Comparison of ENCODE assay signal across 1 cellular context in the genomic region with DNA sequence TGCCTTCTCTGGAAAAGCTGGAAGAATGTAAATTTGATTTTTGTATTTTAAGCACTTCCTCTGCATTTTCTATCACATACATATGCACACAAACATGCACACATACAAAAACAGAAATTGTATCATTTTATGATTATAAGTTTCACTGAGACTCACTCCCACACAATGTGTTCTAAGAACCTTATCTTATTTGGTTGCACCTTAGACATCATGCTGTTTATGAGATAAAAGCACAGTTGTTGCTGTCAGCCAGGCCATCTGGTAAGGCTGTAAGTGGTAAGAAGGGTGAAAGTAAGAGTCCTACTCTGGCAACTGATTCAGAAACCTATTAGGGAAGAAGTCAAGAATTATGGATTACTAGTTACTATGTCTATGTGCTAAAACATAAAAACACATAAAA.
A peak's percentile ranks its signal among the peaks of the same experiment; 100 is the strongest.
TF ChIP-seq lines count a peak whose summit lies in the region.

No MANE protein-coding gene starts in this region.

TF ChIP-seq in K562, 482 proteins besides CTCF, POLR2A, EP300 and RAD21 (continued from another document and continues in another):
- TF ChIP-seq, protein P1, sequence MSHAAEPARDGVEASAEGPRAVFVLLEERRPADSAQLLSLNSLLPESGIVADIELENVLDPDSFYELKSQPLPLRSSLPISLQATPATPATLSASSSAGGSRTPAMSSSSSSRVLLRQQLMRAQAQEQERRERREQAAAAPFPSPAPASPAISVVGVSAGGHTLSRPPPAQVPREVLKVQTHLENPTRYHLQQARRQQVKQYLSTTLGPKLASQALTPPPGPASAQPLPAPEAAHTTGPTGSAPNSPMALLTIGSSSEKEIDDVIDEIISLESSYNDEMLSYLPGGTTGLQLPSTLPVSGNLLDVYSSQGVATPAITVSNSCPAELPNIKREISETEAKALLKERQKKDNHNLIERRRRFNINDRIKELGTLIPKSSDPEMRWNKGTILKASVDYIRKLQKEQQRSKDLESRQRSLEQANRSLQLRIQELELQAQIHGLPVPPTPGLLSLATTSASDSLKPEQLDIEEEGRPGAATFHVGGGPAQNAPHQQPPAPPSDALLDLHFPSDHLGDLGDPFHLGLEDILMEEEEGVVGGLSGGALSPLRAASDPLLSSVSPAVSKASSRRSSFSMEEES (CRISPR knock-in tag; IDR thresholded peaks at IDR 0.05) = no peak
- TF ChIP-seq SAFB (IDR thresholded peaks at IDR 0.05; ENCODE audit: borderline replicate concordance, low read depth, low read length) (no peak), EHMT2 (IDR thresholded peaks at IDR 0.05) (peak; percentile 49), KLF13 (tag; IDR thresholded peaks at IDR 0.05; ENCODE audit: borderline replicate concordance, low read depth) (no peak), BHLHE40 (IDR thresholded peaks at IDR 0.05; ENCODE audit: low read length) (peak; percentile 46; the same call in 1 of the 2 replicates), TGIF2 (CRISPR knock-in tag; IDR thresholded peaks at IDR 0.05) (no peak), ARNT (IDR thresholded peaks at IDR 0.05) (peak; percentile 75 to 83), KLF16 (IDR thresholded peaks at IDR 0.05) (peak; percentile 95), FOXK2 (conservative IDR thresholded peaks at IDR 0.05 in 1 of 2, IDR thresholded peaks at IDR 0.05 in 1 of 2; ENCODE audit: low read depth in 2 of 2) (peak; percentile 80 to 83), RCOR1 (IDR thresholded peaks at IDR 0.05; ENCODE audit: borderline replicate concordance in 1 of 2, low read depth in 2 of 2, low read length in 2 of 2) (peak; percentile 71 to 88; a peak in 3 of 4 replicates), HIVEP1 (CRISPR knock-in tag; IDR thresholded peaks at IDR 0.05) (no peak), EGR1 (conservative IDR thresholded peaks at IDR 0.05) (peak; percentile 89), MEF2A (IDR thresholded peaks at IDR 0.05; ENCODE audit: control insufficient read depth, low read depth, low read length) (peak; percentile 38; the same call in 1 of the 2 replicates), JUND (IDR thresholded peaks at IDR 0.05; ENCODE audit: borderline replicate concordance, low read depth, low read length) (peak; percentile 69), JUND (tag; IDR thresholded peaks at IDR 0.05; ENCODE audit: borderline replicate concordance, low read depth, low read length) (no peak; the same call in 1 of the 3 replicates), PHB2 (IDR thresholded peaks at IDR 0.05; ENCODE audit: low read depth) (peak; percentile 85), SMARCC2 (IDR thresholded peaks at IDR 0.05; ENCODE audit: low read depth) (peak; percentile 91), GATA2 (CRISPR knock-in tag; IDR thresholded peaks at IDR 0.05) (peak; percentile 93), KDM1A (IDR thresholded peaks at IDR 0.05) (peak; percentile 83 to 85), SMAD4 (CRISPR knock-in tag; conservative IDR thresholded peaks at IDR 0.05) (peak; percentile 88), ARID2 (IDR thresholded peaks at IDR 0.05) (no peak), CREM (IDR thresholded peaks at IDR 0.05; ENCODE audit: low read depth) (peak; percentile 71), XRCC4 (IDR thresholded peaks at IDR 0.05; ENCODE audit: extremely low read depth, insufficient read depth, insufficient read length) (no peak), NCOA6 (IDR thresholded peaks at IDR 0.05) (0 out of 2 replicates have a peak, but pooled peaks have one; percentile 43), NCOR1 (IDR thresholded peaks at IDR 0.05) (peak; percentile 95), CC2D1A (IDR thresholded peaks at IDR 0.05) (peak; percentile 95; the same call in 1 of the 2 replicates), ZNF76 (CRISPR knock-in tag; IDR thresholded peaks at IDR 0.05; ENCODE audit: borderline replicate concordance) (no peak), BRF1 (IDR thresholded peaks at IDR 0.05; ENCODE audit: borderline replicate concordance, extremely low read depth, insufficient read length) (no peak), ZNF644 (tag; IDR thresholded peaks at IDR 0.05; ENCODE audit: low read depth) (no peak)
- TF ChIP-seq, protein P2, sequence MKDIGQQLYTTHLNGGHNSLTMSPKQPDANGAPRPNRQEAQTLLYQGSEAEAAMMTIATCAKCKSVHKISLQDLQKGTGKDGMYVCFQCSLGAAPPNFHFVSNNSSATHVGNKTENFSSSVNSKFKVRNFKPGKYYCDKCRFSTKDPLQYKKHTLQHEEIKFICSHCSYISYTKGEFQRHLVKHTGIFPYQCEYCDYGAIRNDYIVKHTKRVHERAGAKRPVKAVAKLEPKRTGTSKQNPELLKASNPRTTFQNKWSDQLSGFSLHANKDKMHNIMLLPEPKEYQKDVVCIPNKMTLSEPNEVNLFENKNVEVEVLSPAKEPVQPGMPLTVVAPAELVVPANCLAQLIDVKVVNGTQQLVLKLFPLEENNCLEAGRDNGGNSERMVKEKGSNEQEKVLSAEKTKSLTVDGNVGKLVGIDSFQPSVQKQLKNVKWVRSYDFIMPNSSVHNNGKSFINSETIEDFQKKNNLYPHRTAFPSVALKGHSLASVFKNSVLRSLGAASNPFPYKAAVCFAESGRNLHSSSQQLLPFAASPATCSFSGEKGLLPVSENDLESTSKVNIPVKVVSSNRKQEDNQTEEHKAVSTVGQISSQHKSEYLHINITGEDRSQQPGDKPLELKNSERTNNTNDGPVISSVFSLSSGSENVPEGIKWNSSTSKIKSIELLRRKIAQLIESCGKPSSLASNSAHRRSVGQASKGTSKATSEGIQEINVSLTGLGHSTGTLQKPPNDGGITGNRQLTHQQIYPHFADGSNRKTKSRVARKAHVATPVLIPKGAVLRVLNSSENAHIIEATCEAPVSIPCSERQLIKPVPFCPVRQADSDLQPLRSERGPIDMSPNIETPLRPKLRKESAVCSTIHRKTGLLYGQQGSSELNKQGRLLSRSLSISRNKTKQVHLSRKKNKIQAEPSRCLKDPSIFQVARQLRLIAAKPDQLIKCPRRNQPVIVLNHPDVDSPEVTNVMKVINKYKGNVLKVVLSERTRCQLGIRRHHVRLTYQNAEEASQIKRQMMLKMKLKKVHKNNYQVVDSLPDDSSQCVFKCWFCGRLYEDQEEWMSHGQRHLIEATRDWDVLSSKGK (CRISPR knock-in tag; IDR thresholded peaks at IDR 0.05) = no peak
- TF ChIP-seq, protein P3, sequence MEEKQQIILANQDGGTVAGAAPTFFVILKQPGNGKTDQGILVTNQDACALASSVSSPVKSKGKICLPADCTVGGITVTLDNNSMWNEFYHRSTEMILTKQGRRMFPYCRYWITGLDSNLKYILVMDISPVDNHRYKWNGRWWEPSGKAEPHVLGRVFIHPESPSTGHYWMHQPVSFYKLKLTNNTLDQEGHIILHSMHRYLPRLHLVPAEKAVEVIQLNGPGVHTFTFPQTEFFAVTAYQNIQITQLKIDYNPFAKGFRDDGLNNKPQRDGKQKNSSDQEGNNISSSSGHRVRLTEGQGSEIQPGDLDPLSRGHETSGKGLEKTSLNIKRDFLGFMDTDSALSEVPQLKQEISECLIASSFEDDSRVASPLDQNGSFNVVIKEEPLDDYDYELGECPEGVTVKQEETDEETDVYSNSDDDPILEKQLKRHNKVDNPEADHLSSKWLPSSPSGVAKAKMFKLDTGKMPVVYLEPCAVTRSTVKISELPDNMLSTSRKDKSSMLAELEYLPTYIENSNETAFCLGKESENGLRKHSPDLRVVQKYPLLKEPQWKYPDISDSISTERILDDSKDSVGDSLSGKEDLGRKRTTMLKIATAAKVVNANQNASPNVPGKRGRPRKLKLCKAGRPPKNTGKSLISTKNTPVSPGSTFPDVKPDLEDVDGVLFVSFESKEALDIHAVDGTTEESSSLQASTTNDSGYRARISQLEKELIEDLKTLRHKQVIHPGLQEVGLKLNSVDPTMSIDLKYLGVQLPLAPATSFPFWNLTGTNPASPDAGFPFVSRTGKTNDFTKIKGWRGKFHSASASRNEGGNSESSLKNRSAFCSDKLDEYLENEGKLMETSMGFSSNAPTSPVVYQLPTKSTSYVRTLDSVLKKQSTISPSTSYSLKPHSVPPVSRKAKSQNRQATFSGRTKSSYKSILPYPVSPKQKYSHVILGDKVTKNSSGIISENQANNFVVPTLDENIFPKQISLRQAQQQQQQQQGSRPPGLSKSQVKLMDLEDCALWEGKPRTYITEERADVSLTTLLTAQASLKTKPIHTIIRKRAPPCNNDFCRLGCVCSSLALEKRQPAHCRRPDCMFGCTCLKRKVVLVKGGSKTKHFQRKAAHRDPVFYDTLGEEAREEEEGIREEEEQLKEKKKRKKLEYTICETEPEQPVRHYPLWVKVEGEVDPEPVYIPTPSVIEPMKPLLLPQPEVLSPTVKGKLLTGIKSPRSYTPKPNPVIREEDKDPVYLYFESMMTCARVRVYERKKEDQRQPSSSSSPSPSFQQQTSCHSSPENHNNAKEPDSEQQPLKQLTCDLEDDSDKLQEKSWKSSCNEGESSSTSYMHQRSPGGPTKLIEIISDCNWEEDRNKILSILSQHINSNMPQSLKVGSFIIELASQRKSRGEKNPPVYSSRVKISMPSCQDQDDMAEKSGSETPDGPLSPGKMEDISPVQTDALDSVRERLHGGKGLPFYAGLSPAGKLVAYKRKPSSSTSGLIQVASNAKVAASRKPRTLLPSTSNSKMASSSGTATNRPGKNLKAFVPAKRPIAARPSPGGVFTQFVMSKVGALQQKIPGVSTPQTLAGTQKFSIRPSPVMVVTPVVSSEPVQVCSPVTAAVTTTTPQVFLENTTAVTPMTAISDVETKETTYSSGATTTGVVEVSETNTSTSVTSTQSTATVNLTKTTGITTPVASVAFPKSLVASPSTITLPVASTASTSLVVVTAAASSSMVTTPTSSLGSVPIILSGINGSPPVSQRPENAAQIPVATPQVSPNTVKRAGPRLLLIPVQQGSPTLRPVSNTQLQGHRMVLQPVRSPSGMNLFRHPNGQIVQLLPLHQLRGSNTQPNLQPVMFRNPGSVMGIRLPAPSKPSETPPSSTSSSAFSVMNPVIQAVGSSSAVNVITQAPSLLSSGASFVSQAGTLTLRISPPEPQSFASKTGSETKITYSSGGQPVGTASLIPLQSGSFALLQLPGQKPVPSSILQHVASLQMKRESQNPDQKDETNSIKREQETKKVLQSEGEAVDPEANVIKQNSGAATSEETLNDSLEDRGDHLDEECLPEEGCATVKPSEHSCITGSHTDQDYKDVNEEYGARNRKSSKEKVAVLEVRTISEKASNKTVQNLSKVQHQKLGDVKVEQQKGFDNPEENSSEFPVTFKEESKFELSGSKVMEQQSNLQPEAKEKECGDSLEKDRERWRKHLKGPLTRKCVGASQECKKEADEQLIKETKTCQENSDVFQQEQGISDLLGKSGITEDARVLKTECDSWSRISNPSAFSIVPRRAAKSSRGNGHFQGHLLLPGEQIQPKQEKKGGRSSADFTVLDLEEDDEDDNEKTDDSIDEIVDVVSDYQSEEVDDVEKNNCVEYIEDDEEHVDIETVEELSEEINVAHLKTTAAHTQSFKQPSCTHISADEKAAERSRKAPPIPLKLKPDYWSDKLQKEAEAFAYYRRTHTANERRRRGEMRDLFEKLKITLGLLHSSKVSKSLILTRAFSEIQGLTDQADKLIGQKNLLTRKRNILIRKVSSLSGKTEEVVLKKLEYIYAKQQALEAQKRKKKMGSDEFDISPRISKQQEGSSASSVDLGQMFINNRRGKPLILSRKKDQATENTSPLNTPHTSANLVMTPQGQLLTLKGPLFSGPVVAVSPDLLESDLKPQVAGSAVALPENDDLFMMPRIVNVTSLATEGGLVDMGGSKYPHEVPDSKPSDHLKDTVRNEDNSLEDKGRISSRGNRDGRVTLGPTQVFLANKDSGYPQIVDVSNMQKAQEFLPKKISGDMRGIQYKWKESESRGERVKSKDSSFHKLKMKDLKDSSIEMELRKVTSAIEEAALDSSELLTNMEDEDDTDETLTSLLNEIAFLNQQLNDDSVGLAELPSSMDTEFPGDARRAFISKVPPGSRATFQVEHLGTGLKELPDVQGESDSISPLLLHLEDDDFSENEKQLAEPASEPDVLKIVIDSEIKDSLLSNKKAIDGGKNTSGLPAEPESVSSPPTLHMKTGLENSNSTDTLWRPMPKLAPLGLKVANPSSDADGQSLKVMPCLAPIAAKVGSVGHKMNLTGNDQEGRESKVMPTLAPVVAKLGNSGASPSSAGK (IDR thresholded peaks at IDR 0.05) = no peak
- TF ChIP-seq, protein P4, sequence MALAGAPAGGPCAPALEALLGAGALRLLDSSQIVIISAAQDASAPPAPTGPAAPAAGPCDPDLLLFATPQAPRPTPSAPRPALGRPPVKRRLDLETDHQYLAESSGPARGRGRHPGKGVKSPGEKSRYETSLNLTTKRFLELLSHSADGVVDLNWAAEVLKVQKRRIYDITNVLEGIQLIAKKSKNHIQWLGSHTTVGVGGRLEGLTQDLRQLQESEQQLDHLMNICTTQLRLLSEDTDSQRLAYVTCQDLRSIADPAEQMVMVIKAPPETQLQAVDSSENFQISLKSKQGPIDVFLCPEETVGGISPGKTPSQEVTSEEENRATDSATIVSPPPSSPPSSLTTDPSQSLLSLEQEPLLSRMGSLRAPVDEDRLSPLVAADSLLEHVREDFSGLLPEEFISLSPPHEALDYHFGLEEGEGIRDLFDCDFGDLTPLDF (CRISPR knock-in tag; IDR thresholded peaks at IDR 0.05) = no peak
- TF ChIP-seq, protein P5, sequence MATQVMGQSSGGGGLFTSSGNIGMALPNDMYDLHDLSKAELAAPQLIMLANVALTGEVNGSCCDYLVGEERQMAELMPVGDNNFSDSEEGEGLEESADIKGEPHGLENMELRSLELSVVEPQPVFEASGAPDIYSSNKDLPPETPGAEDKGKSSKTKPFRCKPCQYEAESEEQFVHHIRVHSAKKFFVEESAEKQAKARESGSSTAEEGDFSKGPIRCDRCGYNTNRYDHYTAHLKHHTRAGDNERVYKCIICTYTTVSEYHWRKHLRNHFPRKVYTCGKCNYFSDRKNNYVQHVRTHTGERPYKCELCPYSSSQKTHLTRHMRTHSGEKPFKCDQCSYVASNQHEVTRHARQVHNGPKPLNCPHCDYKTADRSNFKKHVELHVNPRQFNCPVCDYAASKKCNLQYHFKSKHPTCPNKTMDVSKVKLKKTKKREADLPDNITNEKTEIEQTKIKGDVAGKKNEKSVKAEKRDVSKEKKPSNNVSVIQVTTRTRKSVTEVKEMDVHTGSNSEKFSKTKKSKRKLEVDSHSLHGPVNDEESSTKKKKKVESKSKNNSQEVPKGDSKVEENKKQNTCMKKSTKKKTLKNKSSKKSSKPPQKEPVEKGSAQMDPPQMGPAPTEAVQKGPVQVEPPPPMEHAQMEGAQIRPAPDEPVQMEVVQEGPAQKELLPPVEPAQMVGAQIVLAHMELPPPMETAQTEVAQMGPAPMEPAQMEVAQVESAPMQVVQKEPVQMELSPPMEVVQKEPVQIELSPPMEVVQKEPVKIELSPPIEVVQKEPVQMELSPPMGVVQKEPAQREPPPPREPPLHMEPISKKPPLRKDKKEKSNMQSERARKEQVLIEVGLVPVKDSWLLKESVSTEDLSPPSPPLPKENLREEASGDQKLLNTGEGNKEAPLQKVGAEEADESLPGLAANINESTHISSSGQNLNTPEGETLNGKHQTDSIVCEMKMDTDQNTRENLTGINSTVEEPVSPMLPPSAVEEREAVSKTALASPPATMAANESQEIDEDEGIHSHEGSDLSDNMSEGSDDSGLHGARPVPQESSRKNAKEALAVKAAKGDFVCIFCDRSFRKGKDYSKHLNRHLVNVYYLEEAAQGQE (CRISPR knock-in tag; IDR thresholded peaks at IDR 0.05; ENCODE audit: low read depth) = no peak
- TF ChIP-seq, protein P6, sequence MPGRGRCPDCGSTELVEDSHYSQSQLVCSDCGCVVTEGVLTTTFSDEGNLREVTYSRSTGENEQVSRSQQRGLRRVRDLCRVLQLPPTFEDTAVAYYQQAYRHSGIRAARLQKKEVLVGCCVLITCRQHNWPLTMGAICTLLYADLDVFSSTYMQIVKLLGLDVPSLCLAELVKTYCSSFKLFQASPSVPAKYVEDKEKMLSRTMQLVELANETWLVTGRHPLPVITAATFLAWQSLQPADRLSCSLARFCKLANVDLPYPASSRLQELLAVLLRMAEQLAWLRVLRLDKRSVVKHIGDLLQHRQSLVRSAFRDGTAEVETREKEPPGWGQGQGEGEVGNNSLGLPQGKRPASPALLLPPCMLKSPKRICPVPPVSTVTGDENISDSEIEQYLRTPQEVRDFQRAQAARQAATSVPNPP (IDR thresholded peaks at IDR 0.05; ENCODE audit: borderline replicate concordance, insufficient read depth, insufficient read length) = no peak
